10 cellular contexts compared by ENCODE assay signal in the genomic region with DNA sequence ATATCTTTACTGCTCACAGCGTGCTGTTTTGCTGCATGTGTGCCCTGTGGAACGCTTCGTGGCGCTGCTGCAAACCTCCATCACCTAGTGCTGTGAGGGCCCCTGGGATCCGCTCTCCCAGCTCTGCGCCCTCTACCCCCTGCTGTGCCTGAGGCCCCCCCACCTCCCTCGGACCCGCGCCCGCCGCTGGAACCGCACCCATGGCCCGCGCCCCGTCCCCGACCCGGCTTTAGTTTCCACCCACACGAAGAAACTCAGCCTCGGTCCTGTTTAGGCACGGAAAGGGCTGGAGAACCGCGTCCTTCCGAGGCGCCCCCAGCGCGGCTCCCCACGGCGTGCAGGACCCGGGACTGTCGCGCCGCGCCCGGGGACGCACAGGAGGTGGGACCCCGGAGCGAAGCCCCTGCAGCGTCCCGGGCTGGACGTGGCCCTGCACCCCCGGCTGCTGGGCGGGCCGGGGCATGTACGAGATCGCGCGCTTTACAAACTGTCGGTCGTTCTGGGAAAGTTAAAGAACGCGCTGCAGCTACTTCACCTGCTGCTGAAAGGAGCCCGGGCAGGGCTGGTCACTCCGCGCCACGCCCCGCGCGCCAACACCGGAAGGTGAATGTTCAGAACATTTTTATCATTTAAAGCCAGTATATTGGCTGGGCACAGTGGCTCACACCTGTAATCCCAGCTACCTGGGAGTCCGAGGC. TPM values are rescaled to one million over a fixed set of nuclear protein-coding genes. Genes with fewer than 3 reads are reported as not detected.
DNase-seq lines count a peak whose midpoint lies in the region; ATAC-seq and TF ChIP-seq lines count a peak whose summit lies in the region.
"Had no signal": no experiment of that assay in that cellular context is flagged by ENCODE, and none has a peak within 500 bp of the region (broad histone marks: within the 10 kb centered on the region; RNA-seq: fewer than 3 reads in every experiment).

No MANE protein-coding gene starts in this region.

- peak overlapping the region; percentile 57 for H3K4me3 Mint-ChIP-seq in glutamatergic neuron (ENCODE audit: unreplicated experiment)

- H3K27me3 Mint-ChIP-seq in glutamatergic neuron (ENCODE audit: unreplicated experiment): peaks cover 1% of the 10 kb centered on the region

- H3K36me3 ChIP-seq in SK-N-SH (replicated peaks in 1 of 2; ENCODE audit: control insufficient read depth in 1 of 2, insufficient read depth in 2 of 2, low read length in 1 of 2) (peaks cover under 1 to 5% of the 10 kb centered on the region in 2 experiments), sigmoid colon (peaks cover 0 to 7% (median 0%) of the 10 kb centered on the region in 4 donors)

- peak overlapping the region; percentile 78 for H3K4me2 ChIP-seq in SK-N-SH

- no peak for ATAC-seq in HG03139 (IDR thresholded peaks at IDR 0.05; ENCODE audit: unreplicated experiment)
- ATAC-seq: K562 had no signal

- H3K27ac Mint-ChIP-seq in glutamatergic neuron (ENCODE audit: unreplicated experiment): no peak overlapping the region

- no peaks in the 10 kb centered on the region for H3K36me3 Mint-ChIP-seq in glutamatergic neuron (ENCODE audit: unreplicated experiment)

- H3F3A ChIP-seq in SK-N-SH (replicated peaks; ENCODE audit: insufficient read depth): peaks cover 5% of the 10 kb centered on the region

- H3K9me3 Mint-ChIP-seq in glutamatergic neuron (ENCODE audit: unreplicated experiment): no peaks in the 10 kb centered on the region

- TF ChIP-seq RAD21 in SK-N-SH (IDR thresholded peaks at IDR 0.05; ENCODE audit: low read length): peak; percentile 52

- H3K9me3 ChIP-seq in SK-N-SH (no peaks in the 10 kb centered on the region), sigmoid colon (no peaks in the 10 kb centered on the region)

- no peaks in the 10 kb centered on the region for H3K4me1 ChIP-seq in SK-N-SH (ENCODE audit: control insufficient read depth in 1 of 2, insufficient read depth in 2 of 2, low read depth in 1 of 2, low read length in 1 of 2)
- peaks cover 0 to 11% (median 7%) of the 10 kb centered on the region in 4 donors for H3K4me1 ChIP-seq in sigmoid colon

- no peaks in the 10 kb centered on the region for H4K20me1 ChIP-seq in SK-N-SH (ENCODE audit: insufficient read depth)

- TF ChIP-seq EP300 in SK-N-SH (IDR thresholded peaks at IDR 0.05; ENCODE audit: borderline replicate concordance in 1 of 2, low read depth in 1 of 2, low read length in 1 of 2) (no peak), sigmoid colon (IDR thresholded peaks at IDR 0.05) (no peak)

- H3K79me2 ChIP-seq in SK-N-SH (ENCODE audit: insufficient read depth): no peaks in the 10 kb centered on the region

- CTCF ChIA-PET in SK-N-SH (lab: Yijun Ruan, JAX): interaction anchor here (0.6 to 2.7 kb wide), 9 partner anchors 13 to 369 kb away, joined by 3 to 9 read pairs (median 3); no protein-coding TSS in a partner anchor

- intact Hi-C loops in sigmoid colon (cut with DNase I): no loop called here

- peak; percentile 13; the same call in 1 of the 2 replicates for TF ChIP-seq CTCF in SK-N-SH (IDR thresholded peaks at IDR 0.05)
- TF ChIP-seq CTCF in glutamatergic neuron (IDR thresholded peaks at IDR 0.05; ENCODE audit: partially characterized antibody, unreplicated experiment): no peak
- TF ChIP-seq CTCF in sigmoid colon (IDR thresholded peaks at IDR 0.05): no peak

- H3K27me3 ChIP-seq in SK-N-SH (ENCODE audit: insufficient read depth) (no peaks in the 10 kb centered on the region), sigmoid colon (peaks cover 0 to 32% (median 12%) of the 10 kb centered on the region in 3 donors)

- no peaks in the 10 kb centered on the region for H3K9me2 ChIP-seq in SK-N-SH

- H3K4me1 Mint-ChIP-seq in glutamatergic neuron (ENCODE audit: low read depth, unreplicated experiment): peaks cover 1% of the 10 kb centered on the region

- TF ChIP-seq POLR2A in sigmoid colon (IDR thresholded peaks at IDR 0.05): no peak

- 14% methylated on average over 33 of the region's 60 CpGs for WGBS in SK-N-SH (ENCODE audit: low lambda C conversion rate)
- WGBS in sigmoid colon, 2 donors: 4 to 5% methylated on average over 60 of the region's 60 CpGs

- no peak overlapping the region for H3K9ac ChIP-seq in SK-N-SH

- H3K4me3 ChIP-seq in SK-N-SH (ENCODE audit: low read depth in 2 of 2, low read length in 1 of 2) (peak overlapping the region; percentile 50 to 53), sigmoid colon (peak overlapping the region in 3 of 4 donors; percentile 19 to 46 (median 39))
- H3K4me3 ChIP-seq: K562 had no signal

- H2AFZ ChIP-seq in SK-N-SH (ENCODE audit: low read depth): no peak overlapping the region

- POLR2A ChIA-PET in SK-N-SH (lab: Yijun Ruan, JAX): no interaction called here

- no peak overlapping the region for H3K27ac ChIP-seq in SK-N-SH (ENCODE audit: low read depth in 2 of 2, low read length in 1 of 2)
- H3K27ac ChIP-seq in sigmoid colon: no peak overlapping the region

- DNase-seq in GM03348 (ENCODE audit: low spot score): peak; percentile 67
- peak; percentile 82 for DNase-seq in SK-N-SH
- no peak for DNase-seq in glutamatergic neuron
- no peak for DNase-seq in sigmoid colon
- no peak for DNase-seq in NK-92 treated with Interleukin-12 subunit alpha and Interleukin-12 subunit beta, amount 100 ng/mL, for 24 hours (lab: John Stamatoyannopoulos, UW)
- no peak for DNase-seq in ecto neural progenitor cell (ENCODE audit: low spot score)
- DNase-seq in mucosa of gallbladder (ENCODE audit: low spot score): no peak
- DNase-seq: activated CD4-positive, CD25-positive, alpha-beta regulatory T cell had no signal

TF ChIP-seq in SK-N-SH, 30 proteins besides CTCF, POLR2A, EP300 and RAD21:
- no peak for TF ChIP-seq TCF12 (IDR thresholded peaks at IDR 0.05)
- TF ChIP-seq MXI1 (IDR thresholded peaks at IDR 0.05; ENCODE audit: low read depth, low read length): peak; percentile 42; the same call in 1 of the 2 replicates
- TF ChIP-seq SMC3 (IDR thresholded peaks at IDR 0.05; ENCODE audit: low read depth, low read length): peak; percentile 16; the same call in 1 of the 2 replicates

RNA-seq across cellular contexts. Expression of gene BMS1, which starts 54.3 kb away (rescaled TPM):
- 4.9 and 5.3 TPM in 2 replicates for polyA plus RNA-seq in SK-N-SH (2012; rRNA removed)
- 7.4 and 8.9 TPM in 2 replicates for polyA plus RNA-seq in SK-N-SH (2012; cell fraction: cytosol; rRNA removed)
- polyA plus RNA-seq in SK-N-SH (2012; cell fraction: nucleus; rRNA removed): 5.0 and 8.0 TPM in 2 replicates
- 17.3 TPM for total RNA-seq in glutamatergic neuron (ENCODE audit: unreplicated experiment)
- 10 to 100 TPM; 12.2 to 14.3 (median 13.3) TPM for total RNA-seq in sigmoid colon
- polyA plus RNA-seq in sigmoid colon: 10 to 100 TPM in 1 of 3 donors, 1 to 10 TPM in 2; 5.4 to 11.6 (median 5.5) TPM
- total RNA-seq in mucosa of gallbladder: 10.4 TPM

Comparison
In these comparisons a context has a peak if more than half of its experiments do, and no peak if none do; other contexts are left out.
1. DNase-seq: peak in GM03348 (single experiment) and SK-N-SH (single experiment); none in glutamatergic neuron (single experiment), sigmoid colon (single experiment), NK-92 treated with Interleukin-12 subunit alpha and Interleukin-12 subunit beta, amount 100 ng/mL, for 24 hours (single experiment), ecto neural progenitor cell (single experiment) and mucosa of gallbladder (single experiment).